21 cellular contexts compared by ENCODE assay signal in the genomic region with DNA sequence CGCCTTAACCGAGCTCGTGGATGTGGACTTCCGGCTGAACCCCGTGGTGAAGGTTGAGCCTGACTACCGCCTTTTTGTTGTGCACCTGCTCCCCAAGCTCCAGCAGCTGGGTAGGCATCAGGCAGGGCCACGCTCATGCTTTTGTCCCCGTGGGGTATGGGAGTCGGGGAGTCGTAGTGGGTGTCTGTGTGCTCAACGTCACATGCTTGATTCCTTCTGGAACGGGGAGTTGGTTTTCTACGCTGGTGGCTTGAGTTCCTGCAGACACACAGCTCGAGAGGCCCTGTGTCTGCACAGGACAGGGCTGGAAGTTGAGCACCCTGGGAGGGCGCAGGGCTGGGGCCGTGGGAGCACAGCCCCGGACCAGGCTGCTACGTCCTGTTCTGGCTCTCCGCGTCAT. TPM values are rescaled to one million over a fixed set of nuclear protein-coding genes. Genes with fewer than 3 reads are reported as not detected.
A peak's percentile ranks its signal among the peaks of the same experiment; 100 is the strongest.
DNase-seq lines count a peak whose midpoint lies in the region; ATAC-seq and TF ChIP-seq lines count a peak whose summit lies in the region.
"Had no signal": no experiment of that assay in that cellular context is flagged by ENCODE, and none has a peak within 500 bp of the region (broad histone marks: within the 10 kb centered on the region; RNA-seq: fewer than 3 reads in every experiment).

No MANE protein-coding gene starts in this region.

- intact Hi-C loops in natural killer cell (cut with micrococcal nuclease): no loop called here
- intact Hi-C loops in lower lobe of right lung (cut with DNase I): no loop called here
- intact Hi-C loops in sigmoid colon (cut with DNase I): no loop called here

- H3K27ac Mint-ChIP-seq in natural killer cell treated with Interleukin-12 subunit alpha and Interleukin-12 subunit beta and Interleukin-15 and Interleukin-18, amount 100 ng/mL, for 72 hours: no peak overlapping the region
- no peak overlapping the region for H3K27ac Mint-ChIP-seq in natural killer cell
- H3K27ac Mint-ChIP-seq: B cell had no signal

- H3K4me1 Mint-ChIP-seq in natural killer cell treated with Interleukin-12 subunit alpha and Interleukin-12 subunit beta and Interleukin-15 and Interleukin-18, amount 100 ng/mL, for 72 hours (ENCODE audit: low read depth in 2 of 2): peaks cover 8 to 18% of the 10 kb centered on the region in 2 donors
- H3K4me1 Mint-ChIP-seq in natural killer cell: peaks cover 0 to 6% of the 10 kb centered on the region in 2 donors
- H3K4me1 Mint-ChIP-seq: B cell, CD14-positive monocyte had no signal

- H3K9me3 ChIP-seq in lower lobe of right lung: no peaks in the 10 kb centered on the region
- H3K9me3 ChIP-seq in sigmoid colon: no peaks in the 10 kb centered on the region

- H3K4me3 ChIP-seq in lower lobe of right lung: no peak overlapping the region
- H3K4me3 ChIP-seq in sigmoid colon: no peak overlapping the region
- H3K4me3 ChIP-seq: A549 had no signal

- no peak for TF ChIP-seq EP300 in sigmoid colon (IDR thresholded peaks at IDR 0.05)

- no peak overlapping the region for H3K27ac ChIP-seq in lower lobe of right lung
- H3K27ac ChIP-seq in sigmoid colon: no peak overlapping the region
- H3K27ac ChIP-seq: A549 had no signal

- H3K36me3 Mint-ChIP-seq in natural killer cell treated with Interleukin-12 subunit alpha and Interleukin-12 subunit beta and Interleukin-15 and Interleukin-18, amount 100 ng/mL, for 72 hours: peaks cover 7% of the 10 kb centered on the region
- H3K36me3 Mint-ChIP-seq in natural killer cell: no peaks in the 10 kb centered on the region

- no peak for TF ChIP-seq POLR2A in sigmoid colon (IDR thresholded peaks at IDR 0.05)

- H3K4me1 ChIP-seq in lower lobe of right lung (no peaks in the 10 kb centered on the region), sigmoid colon (no peaks in the 10 kb centered on the region)
- H3K4me1 ChIP-seq: A549 had no signal

- WGBS in sigmoid colon, 2 donors: 96% methylated on average over 20 of the region's 20 CpGs

- DNase-seq in natural killer cell treated with Interleukin-12 subunit alpha and Interleukin-12 subunit beta and Interleukin-15 and Interleukin-18, amount 100 ng/mL, for 72 hours (ENCODE audit: low spot score): peak; percentile 10
- DNase-seq in natural killer cell: no peak
- peak; percentile 31 for DNase-seq in lower lobe of right lung
- peak; percentile 44 for DNase-seq in sigmoid colon
- no peak for DNase-seq in NCI-H2029 treated with DMSO at 0.1 percent for 48 hours (lab: John Stamatoyannopoulos, UW)
- no peak for DNase-seq in occipital lobe (lab: John Stamatoyannopoulos, UW)
- no peak for DNase-seq in activated CD4-positive, alpha-beta T cell treated with anti-CD3 and anti-CD28 coated beads, Interleukin-2, amount 50 U/mL, for 1 hour
- DNase-seq: GDM1, GOT3, HCEC 1CT, Kasumi-1, NCI-H1694, NCI-H2081 treated with DMSO at 0.1 percent for 48 hours, NCI-H446 treated with DMSO at 0.1 percent for 48 hours, NCI-H526 treated with DMSO at 0.1 percent for 48 hours, PC-3, RPMI8226, SIG-M5 had no signal

- no peak overlapping the region for H3K4me3 Mint-ChIP-seq in natural killer cell treated with Interleukin-12 subunit alpha and Interleukin-12 subunit beta and Interleukin-15 and Interleukin-18, amount 100 ng/mL, for 72 hours
- no peak overlapping the region for H3K4me3 Mint-ChIP-seq in natural killer cell
- H3K4me3 Mint-ChIP-seq: B cell, CD14-positive monocyte had no signal

- H3K27me3 Mint-ChIP-seq in natural killer cell treated with Interleukin-12 subunit alpha and Interleukin-12 subunit beta and Interleukin-15 and Interleukin-18, amount 100 ng/mL, for 72 hours: no peaks in the 10 kb centered on the region
- H3K27me3 Mint-ChIP-seq in natural killer cell (ENCODE audit: low read depth in 2 of 2): no peaks in the 10 kb centered on the region
- H3K27me3 Mint-ChIP-seq: B cell had no signal

- H3K27me3 ChIP-seq in lower lobe of right lung (ENCODE audit: low read depth): no peaks in the 10 kb centered on the region
- no peaks in the 10 kb centered on the region for H3K27me3 ChIP-seq in sigmoid colon

- no peak for ATAC-seq in natural killer cell treated with Interleukin-12 subunit alpha and Interleukin-12 subunit beta and Interleukin-15 and Interleukin-18, amount 100 ng/mL, for 72 hours
- ATAC-seq in natural killer cell: no peak
- ATAC-seq in lower lobe of right lung: no peak
- ATAC-seq: A549, PC-3 had no signal

- H3K9me3 Mint-ChIP-seq in natural killer cell treated with Interleukin-12 subunit alpha and Interleukin-12 subunit beta and Interleukin-15 and Interleukin-18, amount 100 ng/mL, for 72 hours: no peaks in the 10 kb centered on the region
- H3K9me3 Mint-ChIP-seq in natural killer cell: no peaks in the 10 kb centered on the region

- TF ChIP-seq CTCF in natural killer cell (IDR thresholded peaks at IDR 0.05) (no peak), lower lobe of right lung (IDR thresholded peaks at IDR 0.05) (no peak), sigmoid colon (IDR thresholded peaks at IDR 0.05) (no peak)

- H3K36me3 ChIP-seq in lower lobe of right lung (peaks cover 38% of the 10 kb centered on the region), sigmoid colon (peaks cover 0 to 24% (median 7%) of the 10 kb centered on the region in 4 donors)

RNA-seq across cellular contexts. Expression of gene CEP72, which starts 8.0 kb away (rescaled TPM):
- total RNA-seq in natural killer cell treated with Interleukin-12 subunit alpha and Interleukin-12 subunit beta and Interleukin-15 and Interleukin-18, amount 100 ng/mL, for 72 hours: 10 to 100 TPM; 15.3 to 58.1 TPM
- 10 to 100 TPM; 12.2 to 15.1 (median 12.3) TPM for total RNA-seq in natural killer cell
- 10.6 TPM for total RNA-seq in lower lobe of right lung
- total RNA-seq in sigmoid colon: 1 to 10 TPM in 2 of 4 donors, under 1 TPM in 2; 0.36 to 5.0 (median 1.4) TPM
- 1 to 10 TPM in 2 of 3 donors, under 1 TPM in 1; 0.60 to 7.1 (median 1.6) TPM for polyA plus RNA-seq in sigmoid colon
- total RNA-seq in occipital lobe: 5.9 TPM

Comparison
In these comparisons a context has a peak if more than half of its experiments do, and no peak if none do; other contexts are left out.
1. DNase-seq: peak in natural killer cell treated with Interleukin-12 subunit alpha and Interleukin-12 subunit beta and Interleukin-15 and Interleukin-18, amount 100 ng/mL, for 72 hours (single experiment), lower lobe of right lung (single experiment) and sigmoid colon (single experiment); none in natural killer cell (single experiment), NCI-H2029 treated with DMSO at 0.1 percent for 48 hours (single experiment), occipital lobe (single experiment) and activated CD4-positive, alpha-beta T cell treated with anti-CD3 and anti-CD28 coated beads, Interleukin-2, amount 50 U/mL, for 1 hour (single experiment).